Comparison of ENCODE assay signal across 20 cellular contexts in genomic region chr18:47172476-47172875, GRCh38.
"Had no signal": no experiment of that assay in that cellular context is flagged by ENCODE, and none has a peak within 500 bp of the region (broad histone marks: within the 10 kb centered on the region; RNA-seq: fewer than 3 reads in every experiment).

No MANE protein-coding gene starts in this region.

- H3K4me3 ChIP-seq: colonic mucosa had no signal

- H3K27ac ChIP-seq: colonic mucosa had no signal

- H3K9me3 ChIP-seq: colonic mucosa had no signal

- DNase-seq: activated B cell treated with CpG ODN at 0.5 μM for 24 hours; activated CD4-positive, alpha-beta T cell treated with anti-CD3 and anti-CD28 coated beads for 1 hour; activated CD4-positive, alpha-beta T cell treated with anti-CD3 and anti-CD28 coated beads, Interleukin-2, amount 10 ng/mL, durations not matched to agents 24 days and 14 days; activated CD4-positive, alpha-beta T cell treated with anti-CD3 and anti-CD28 coated beads, Interleukin-2, amount 50 U/mL, for 48 hours; activated CD8-positive, alpha-beta memory T cell treated with anti-CD3 and anti-CD28 coated beads, Interleukin-2, amount 10 ng/mL, durations not matched to agents 7 days and 5 days; activated effector memory CD4-positive, alpha-beta T cell treated with anti-CD3 and anti-CD28 coated beads, Interleukin-2, amount 50 U/mL, for 16 hours; activated naive CD4-positive, alpha-beta T cell treated with Interleukin-2 at 50 U/mL for 16 hours; activated T-cell treated with anti-CD3 and anti-CD28 coated beads, Interleukin-2, amount 50 U/mL, for 24 hours; anterior cingulate cortex; caudate nucleus; colonic mucosa; NCI-H1105; NCI-H1436; NCI-H187 treated with DMSO at 0.1 percent for 48 hours; NCI-H2081 treated with DMSO at 0.1 percent for 48 hours; NCI-H446; NCI-H524; SHP77 treated with DMSO at 0.1 percent for 48 hours had no signal

- FAIRE-seq: RCC 7860 had no signal

- H3K27me3 ChIP-seq: colonic mucosa had no signal

- ATAC-seq: activated CD8-positive, alpha-beta memory T cell treated with anti-CD3 and anti-CD28 coated beads, Interleukin-2, amount 10 ng/mL, durations not matched to agents 7 days and 5 days; activated naive CD4-positive, alpha-beta T cell treated with anti-CD3 and anti-CD28 coated beads, Interleukin-2, amount 50 U/mL, for 72 hours had no signal

- H3K36me3 ChIP-seq: colonic mucosa had no signal
